32 cellular contexts compared by ENCODE assay signal in genomic region chr13:110179858-110180156, GRCh38.
"Had no signal": no experiment of that assay in that cellular context is flagged by ENCODE, and none has a peak within 500 bp of the region (broad histone marks: within the 10 kb centered on the region; RNA-seq: fewer than 3 reads in every experiment).

No MANE protein-coding gene starts in this region.

- H3K9me3 Mint-ChIP-seq: activated CD4-positive, alpha-beta memory T cell treated with anti-CD3 and anti-CD28 coated beads for 36 hours; activated CD4-positive, alpha-beta T cell treated with anti-CD3 and anti-CD28 coated beads, Interleukin-2, amount 10 ng/mL, durations not matched to agents 24 days and 14 days; activated naive CD8-positive, alpha-beta T cell treated with anti-CD3 and anti-CD28 coated beads for 36 hours; activated naive CD8-positive, alpha-beta T cell treated with anti-CD3 and anti-CD28 coated beads, Interleukin-2, amount 50 U/mL, for 24 hours; activated T-helper 1 cell treated with anti-CD3 and anti-CD28 coated beads, Interleukin-12 subunit alpha, Interleukin-12 subunit beta, Interleukin-2, Interleukin-4 antibody, amounts not matched to agents 30 ng/mL and 10 ng/mL and 1 ng/mL, durations not matched to agents 14 hours and 24 hours and 36 hours; activated T-helper 2 cell treated with anti-CD3 and anti-CD28 coated beads, Interferon-gamma antibody, Interleukin-2, Interleukin-4, amounts not matched to agents 10 μg/mL and 5 μg/mL and 100 μg/mL, durations not matched to agents 14 hours and 24 hours and 36 hours; dendritic cell treated with granulocyte-macrophage colony-stimulating factor and Interleukin-4, amounts not matched to agents 40 ng/mL and 50 ng/mL, for 4 days had no signal

- DNase-seq: activated CD4-positive, alpha-beta memory T cell treated with anti-CD3 and anti-CD28 coated beads for 36 hours; activated CD4-positive, alpha-beta T cell treated with anti-CD3 and anti-CD28 coated beads for 36 hours; activated CD4-positive, alpha-beta T cell treated with anti-CD3 and anti-CD28 coated beads, Interleukin-2, amount 10 ng/mL, durations not matched to agents 24 days and 14 days; activated CD4-positive, CD25-positive, alpha-beta regulatory T cell; activated CD4-positive, CD25-positive, alpha-beta regulatory T cell treated with anti-CD3 and anti-CD28 coated beads, Interleukin-2, amount 50 U/mL, for 72 hours; activated CD8-positive, alpha-beta T cell treated with anti-CD3 and anti-CD28 coated beads, Interleukin-2, amount 10 ng/mL, durations not matched to agents 7 days and 5 days; activated effector memory CD4-positive, alpha-beta T cell treated with anti-CD3 and anti-CD28 coated beads, Interleukin-2, amount 50 U/mL, for 16 hours; activated naive CD4-positive, alpha-beta T cell treated with anti-CD3 and anti-CD28 coated beads for 36 hours; activated naive CD8-positive, alpha-beta T cell treated with anti-CD3 and anti-CD28 coated beads for 36 hours; activated naive CD8-positive, alpha-beta T cell treated with anti-CD3 and anti-CD28 coated beads, Interleukin-2, amount 50 U/mL, for 24 hours; activated T-cell treated with anti-CD3 and anti-CD28 coated beads, Interleukin-2, amount 50 U/mL, for 48 hours; adrenal gland; amygdala; aorta; body of pancreas; central memory CD4-positive, alpha-beta T cell; cerebellar nuclear complex; dorsolateral prefrontal cortex; effector memory CD4-positive, alpha-beta T cell; erythroblast; foreskin melanocyte; heart right ventricle; T-helper 2 cell had no signal

- H3K4me3 ChIP-seq: adrenal gland, body of pancreas, breast epithelium, cardiac muscle cell, coronary artery, dorsolateral prefrontal cortex, esophagus muscularis mucosa, gastroesophageal sphincter, heart right ventricle had no signal

- H3K27ac Mint-ChIP-seq: activated CD4-positive, alpha-beta memory T cell treated with anti-CD3 and anti-CD28 coated beads for 36 hours; activated CD4-positive, alpha-beta T cell treated with anti-CD3 and anti-CD28 coated beads for 36 hours; activated CD4-positive, alpha-beta T cell treated with anti-CD3 and anti-CD28 coated beads, Interleukin-2, amount 10 ng/mL, durations not matched to agents 24 days and 14 days; activated CD8-positive, alpha-beta T cell treated with anti-CD3 and anti-CD28 coated beads, Interleukin-2, amount 10 ng/mL, durations not matched to agents 7 days and 5 days; activated naive CD4-positive, alpha-beta T cell treated with anti-CD3 and anti-CD28 coated beads for 36 hours; activated naive CD4-positive, alpha-beta T cell treated with anti-CD3 and anti-CD28 coated beads, Interleukin-2, amount 50 U/mL, for 24 hours; activated naive CD8-positive, alpha-beta T cell treated with anti-CD3 and anti-CD28 coated beads for 36 hours; activated naive CD8-positive, alpha-beta T cell treated with anti-CD3 and anti-CD28 coated beads, Interleukin-2, amount 50 U/mL, for 24 hours; activated T-helper 1 cell treated with anti-CD3 and anti-CD28 coated beads, Interleukin-12 subunit alpha, Interleukin-12 subunit beta, Interleukin-2, Interleukin-4 antibody, amounts not matched to agents 30 ng/mL and 10 ng/mL and 1 ng/mL, durations not matched to agents 14 hours and 24 hours and 36 hours; activated T-helper 2 cell treated with anti-CD3 and anti-CD28 coated beads, Interferon-gamma antibody, Interleukin-2, Interleukin-4, amounts not matched to agents 10 μg/mL and 5 μg/mL and 100 μg/mL, durations not matched to agents 14 hours and 24 hours and 36 hours; dendritic cell treated with granulocyte-macrophage colony-stimulating factor and Interleukin-4, amounts not matched to agents 40 ng/mL and 50 ng/mL, for 4 days had no signal

- H3K36me3 ChIP-seq: breast epithelium had no signal

- H3K27ac ChIP-seq: adrenal gland, breast epithelium, cardiac muscle cell, coronary artery, dorsolateral prefrontal cortex, gastroesophageal sphincter, heart right ventricle had no signal

- H3K36me3 Mint-ChIP-seq: activated CD4-positive, alpha-beta memory T cell treated with anti-CD3 and anti-CD28 coated beads for 36 hours; activated naive CD4-positive, alpha-beta T cell treated with anti-CD3 and anti-CD28 coated beads, Interleukin-2, amount 50 U/mL, for 24 hours; activated naive CD8-positive, alpha-beta T cell treated with anti-CD3 and anti-CD28 coated beads for 36 hours had no signal

- H3K4me1 Mint-ChIP-seq: activated CD4-positive, alpha-beta T cell treated with anti-CD3 and anti-CD28 coated beads for 36 hours; activated CD4-positive, alpha-beta T cell treated with anti-CD3 and anti-CD28 coated beads, Interleukin-2, amount 10 ng/mL, durations not matched to agents 24 days and 14 days; activated naive CD4-positive, alpha-beta T cell treated with anti-CD3 and anti-CD28 coated beads, Interleukin-2, amount 50 U/mL, for 24 hours; activated naive CD8-positive, alpha-beta T cell treated with anti-CD3 and anti-CD28 coated beads for 36 hours; activated naive CD8-positive, alpha-beta T cell treated with anti-CD3 and anti-CD28 coated beads, Interleukin-2, amount 50 U/mL, for 24 hours had no signal

- H3K27me3 ChIP-seq: adrenal gland, body of pancreas, breast epithelium, cardiac muscle cell, dorsolateral prefrontal cortex, esophagus muscularis mucosa, gastroesophageal sphincter, heart right ventricle had no signal

- ATAC-seq: activated CD4-positive, alpha-beta T cell treated with anti-CD3 and anti-CD28 coated beads for 36 hours; activated CD8-positive, alpha-beta T cell treated with anti-CD3 and anti-CD28 coated beads, Interleukin-2, amount 10 ng/mL, durations not matched to agents 7 days and 5 days; activated naive CD8-positive, alpha-beta T cell treated with anti-CD3 and anti-CD28 coated beads, Interleukin-2, amount 50 U/mL, for 24 hours; body of pancreas; gastroesophageal sphincter; heart right ventricle had no signal

- H3K4me3 Mint-ChIP-seq: activated CD4-positive, alpha-beta memory T cell treated with anti-CD3 and anti-CD28 coated beads for 36 hours; activated CD4-positive, alpha-beta T cell treated with anti-CD3 and anti-CD28 coated beads for 36 hours; activated CD4-positive, alpha-beta T cell treated with anti-CD3 and anti-CD28 coated beads, Interleukin-2, amount 10 ng/mL, durations not matched to agents 24 days and 14 days; activated CD8-positive, alpha-beta T cell treated with anti-CD3 and anti-CD28 coated beads, Interleukin-2, amount 10 ng/mL, durations not matched to agents 7 days and 5 days; activated naive CD4-positive, alpha-beta T cell treated with anti-CD3 and anti-CD28 coated beads for 36 hours; activated naive CD4-positive, alpha-beta T cell treated with anti-CD3 and anti-CD28 coated beads, Interleukin-2, amount 50 U/mL, for 24 hours; activated naive CD8-positive, alpha-beta T cell treated with anti-CD3 and anti-CD28 coated beads for 36 hours; activated naive CD8-positive, alpha-beta T cell treated with anti-CD3 and anti-CD28 coated beads, Interleukin-2, amount 50 U/mL, for 24 hours; activated T-helper 1 cell treated with anti-CD3 and anti-CD28 coated beads, Interleukin-12 subunit alpha, Interleukin-12 subunit beta, Interleukin-2, Interleukin-4 antibody, amounts not matched to agents 30 ng/mL and 10 ng/mL and 1 ng/mL, durations not matched to agents 14 hours and 24 hours and 36 hours; dendritic cell treated with granulocyte-macrophage colony-stimulating factor and Interleukin-4, amounts not matched to agents 40 ng/mL and 50 ng/mL, for 4 days had no signal

- H3K27me3 Mint-ChIP-seq: activated CD4-positive, alpha-beta memory T cell treated with anti-CD3 and anti-CD28 coated beads for 36 hours; activated CD4-positive, alpha-beta T cell treated with anti-CD3 and anti-CD28 coated beads, Interleukin-2, amount 10 ng/mL, durations not matched to agents 24 days and 14 days; activated naive CD4-positive, alpha-beta T cell treated with anti-CD3 and anti-CD28 coated beads, Interleukin-2, amount 50 U/mL, for 24 hours; activated naive CD8-positive, alpha-beta T cell treated with anti-CD3 and anti-CD28 coated beads for 36 hours; dendritic cell treated with granulocyte-macrophage colony-stimulating factor and Interleukin-4, amounts not matched to agents 40 ng/mL and 50 ng/mL, for 4 days had no signal

- H3K9me3 ChIP-seq: adrenal gland, body of pancreas, breast epithelium, esophagus muscularis mucosa, gastroesophageal sphincter, heart right ventricle had no signal

- H3K4me1 ChIP-seq: adrenal gland, breast epithelium, esophagus muscularis mucosa, gastroesophageal sphincter, heart right ventricle had no signal
